8 cellular contexts compared by ENCODE assay signal in the genomic region with DNA sequence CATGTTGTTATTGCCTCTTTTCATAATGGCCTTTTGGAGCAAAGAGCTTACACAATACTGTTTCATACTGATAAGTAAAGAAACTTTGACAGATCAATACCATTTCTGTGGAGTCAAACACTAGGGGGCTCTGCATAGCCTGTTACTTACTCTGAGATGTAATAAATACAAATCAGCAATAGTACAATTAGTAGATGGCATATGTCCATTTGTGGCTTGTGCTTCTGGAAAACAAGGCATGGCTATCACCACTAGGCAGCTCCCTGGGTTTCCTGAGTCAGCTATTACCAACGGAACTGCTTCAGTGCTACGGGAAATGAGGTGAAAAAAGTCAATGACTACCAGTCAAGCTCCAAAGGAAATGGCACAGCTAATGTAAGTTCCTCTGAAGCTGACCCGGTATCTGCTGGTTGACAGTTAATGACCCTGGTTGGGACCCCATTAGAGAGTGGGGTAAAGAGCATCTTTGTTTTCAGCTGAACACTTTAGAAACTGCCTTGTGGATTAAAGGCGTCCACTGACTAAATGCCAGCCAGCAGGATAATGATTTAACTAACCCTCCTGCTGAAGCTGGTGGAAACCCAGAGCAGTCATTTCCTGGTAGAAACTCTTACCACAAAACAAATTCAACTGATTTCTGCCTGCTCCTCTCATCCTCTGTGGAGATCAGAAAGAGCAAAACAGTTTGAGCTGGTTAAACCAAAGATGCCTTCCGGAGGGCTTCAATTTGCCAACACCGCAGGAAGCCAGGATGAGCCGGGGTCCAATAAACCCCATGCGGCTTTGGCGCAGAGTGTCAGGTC.
DNase-seq lines count a peak whose midpoint lies in the region; ATAC-seq and TF ChIP-seq lines count a peak whose summit lies in the region.
"Had no signal": no experiment of that assay in that cellular context is flagged by ENCODE, and none has a peak within 500 bp of the region (broad histone marks: within the 10 kb centered on the region; RNA-seq: fewer than 3 reads in every experiment).

No MANE protein-coding gene starts in this region.

- H2AFZ ChIP-seq in PC-3 (ENCODE audit: low read length), result no peak overlapping the region

- no peak overlapping the region for H3K4me2 ChIP-seq in PC-3 (ENCODE audit: low read length)

- BruUV-seq in PC-3 (replicated peaks; lab: Mats Ljungman, UMichigan), result no TSS peak

- H3K9ac ChIP-seq in PC-3 (ENCODE audit: low read length), result no peak overlapping the region

- no peaks in the 10 kb centered on the region for H3F3A ChIP-seq in PC-3 (ENCODE audit: low read length, unreplicated experiment)

- peak in 2 of 3 donors; percentile 22 to 28 for TF ChIP-seq POLR2A in body of pancreas (IDR thresholded peaks at IDR 0.05)

- POLR2A ChIA-PET in PC-3 (lab: Charles Lee; ENCODE audit: unreplicated experiment), result no interaction called here

- intact Hi-C loops in PC-3 (cut with micrococcal nuclease) (no loop called here), body of pancreas (cut with DNase I) (loop anchor here (10.0 kb wide), 1 partner anchor 120 kb away; the partner anchor contains the start of gene GCNT4)

- 15 to 36% methylated on average over 7 to 9 of the region's 9 CpGs for WGBS in body of pancreas, 2 donors

- H4K20me1 ChIP-seq in PC-3 (ENCODE audit: low read length), result no peaks in the 10 kb centered on the region

- no peaks in the 10 kb centered on the region for H3K79me2 ChIP-seq in PC-3 (ENCODE audit: low read length)

- no peaks in the 10 kb centered on the region for H3K9me2 ChIP-seq in PC-3 (replicated peaks; ENCODE audit: low read length)

- H3K27ac ChIP-seq in PC-3 (ENCODE audit: low read length) (no peak overlapping the region), body of pancreas (peak overlapping the region; percentile 12 to 80 (median 66))

- CTCF ChIA-PET in PC-3 (lab: Charles Lee), result interaction anchor here (0.5 to 0.7 kb wide), 2 partner anchors 10 to 302 kb away, joined by 3 to 4 read pairs; partner anchors contain the start of gene ANKRD31

- no peaks in the 10 kb centered on the region for H3K27me3 ChIP-seq in PC-3 (ENCODE audit: low read length)
- no peaks in the 10 kb centered on the region for H3K27me3 ChIP-seq in body of pancreas

- H3K36me3 ChIP-seq in PC-3 (ENCODE audit: low read depth, low read length), result no peaks in the 10 kb centered on the region
- H3K36me3 ChIP-seq in body of pancreas (replicated peaks in 1 of 2; ENCODE audit: insufficient read depth in 1 of 2, low read depth in 2 of 2), result no peaks in the 10 kb centered on the region

- DNase-seq in PC-3 (peak; percentile 55), body of pancreas (peak; percentile 50 to 84 (median 63)), lung microvascular endothelial cell (ENCODE audit: low read depth in 2 of 2) (peak; percentile 78 to 96)
- DNase-seq: activated B cell treated with CpG ODN at 0.5 μM for 24 hours had no signal

- H3K4me1 ChIP-seq in PC-3 (ENCODE audit: insufficient read depth, low read length), result no peaks in the 10 kb centered on the region
- H3K4me1 ChIP-seq in body of pancreas, result peaks cover 16% of the 10 kb centered on the region

- H3K9me3 ChIP-seq in PC-3 (ENCODE audit: low read length) (no peaks in the 10 kb centered on the region), body of pancreas (no peaks in the 10 kb centered on the region)

- ATAC-seq in PC-3 (peak; percentile 31; the same call in 1 of the 2 replicates), body of pancreas (peak; percentile 86), GM18868 (IDR thresholded peaks at IDR 0.05; ENCODE audit: unreplicated experiment) (no peak), HG03108 (IDR thresholded peaks at IDR 0.05; ENCODE audit: unreplicated experiment) (no peak), GM21515 (IDR thresholded peaks at IDR 0.05; ENCODE audit: unreplicated experiment) (no peak)

- H3K4me3 ChIP-seq in GM12875 (ENCODE audit: low read depth, low read length) (no peak overlapping the region), PC-3 (ENCODE audit: low read length) (no peak overlapping the region), body of pancreas (no peak overlapping the region)

- TF ChIP-seq CTCF in GM12875 (IDR thresholded peaks at IDR 0.05; ENCODE audit: borderline replicate concordance, insufficient read depth, low read depth, low read length) (peak; percentile 26; the same call in 1 of the 2 replicates), PC-3 (conservative IDR thresholded peaks at IDR 0.05; ENCODE audit: low read depth, low read length) (peak; percentile 50), body of pancreas (IDR thresholded peaks at IDR 0.05) (peak in 6 of 7 experiments; percentile 39 to 83 (median 71))

Comparison
In these comparisons a context has a peak if more than half of its experiments do, and no peak if none do; other contexts are left out.
1. ATAC-seq: peak in PC-3 (single experiment) and body of pancreas (single experiment); none in GM18868 (single experiment), HG03108 (single experiment) and GM21515 (single experiment).
2. Peak in every context shown above with its lines, with median percentiles within 50 percentile points of each other: CTCF ChIP-seq and DNase-seq.